Comparison of ENCODE assay signal across 15 cellular contexts in the genomic region with DNA sequence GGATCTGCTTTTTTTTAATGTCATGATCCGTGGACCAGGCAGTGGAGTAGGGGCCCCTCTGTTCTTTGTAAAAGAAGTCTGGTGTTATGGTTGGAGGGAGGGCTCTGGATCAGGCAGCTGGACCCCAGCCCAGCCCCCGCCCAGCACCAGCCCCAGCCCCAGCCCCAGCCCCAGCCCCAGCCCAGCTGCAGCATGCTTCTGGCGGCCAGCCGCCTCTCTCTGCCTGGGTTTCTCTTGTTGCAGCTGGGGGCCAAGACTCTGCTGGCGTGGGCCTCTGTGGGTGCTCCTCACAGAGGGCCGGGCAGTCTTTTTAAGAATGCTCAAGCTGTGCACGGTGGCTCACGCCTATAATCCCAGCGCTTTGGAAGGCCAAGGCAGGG.
"Had no signal": no experiment of that assay in that cellular context is flagged by ENCODE, and none has a peak within 500 bp of the region (broad histone marks: within the 10 kb centered on the region; RNA-seq: fewer than 3 reads in every experiment).

No MANE protein-coding gene starts in this region.

- DNase-seq: activated CD4-positive, alpha-beta T cell treated with anti-CD3 and anti-CD28 coated beads for 48 hours; activated CD8-positive, alpha-beta memory T cell treated with anti-CD3 and anti-CD28 coated beads for 24 hours; effector CD4-positive, alpha-beta T cell; naive thymus-derived CD8-positive, alpha-beta T cell; stimulated activated CD4-positive, alpha-beta T cell treated with anti-CD3 and anti-CD28 coated beads, Interleukin-4, amount 100 ng/mL, for 4 hours; stimulated activated CD8-positive, alpha-beta memory T cell treated with anti-CD3 and anti-CD28 coated beads, Interleukin-4, amount 100 ng/mL, for 48 hours; stimulated activated naive CD8-positive, alpha-beta T cell treated with anti-CD3 and anti-CD28 coated beads, Interleukin-15, Interleukin-2, amounts not matched to agents 100 U/mL and 50 U/mL, for 24 hours; T-helper 2 cell had no signal

- ATAC-seq: left lobe of liver; naive thymus-derived CD8-positive, alpha-beta T cell; stimulated activated naive CD8-positive, alpha-beta T cell treated with anti-CD3 and anti-CD28 coated beads, Interleukin-15, Interleukin-2, amounts not matched to agents 100 U/mL and 50 U/mL, for 24 hours; WTC11 had no signal

- H3K4me3 ChIP-seq: coronary artery, esophagus muscularis mucosa, right atrium auricular region, smooth muscle cell, upper lobe of left lung had no signal

- H3K27ac ChIP-seq: coronary artery had no signal

- H3K27me3 ChIP-seq: esophagus muscularis mucosa, right atrium auricular region, upper lobe of left lung had no signal

- H3K9me3 ChIP-seq: esophagus muscularis mucosa, right atrium auricular region, upper lobe of left lung had no signal
